1 cellular context compared by ENCODE assay signal in the genomic region with DNA sequence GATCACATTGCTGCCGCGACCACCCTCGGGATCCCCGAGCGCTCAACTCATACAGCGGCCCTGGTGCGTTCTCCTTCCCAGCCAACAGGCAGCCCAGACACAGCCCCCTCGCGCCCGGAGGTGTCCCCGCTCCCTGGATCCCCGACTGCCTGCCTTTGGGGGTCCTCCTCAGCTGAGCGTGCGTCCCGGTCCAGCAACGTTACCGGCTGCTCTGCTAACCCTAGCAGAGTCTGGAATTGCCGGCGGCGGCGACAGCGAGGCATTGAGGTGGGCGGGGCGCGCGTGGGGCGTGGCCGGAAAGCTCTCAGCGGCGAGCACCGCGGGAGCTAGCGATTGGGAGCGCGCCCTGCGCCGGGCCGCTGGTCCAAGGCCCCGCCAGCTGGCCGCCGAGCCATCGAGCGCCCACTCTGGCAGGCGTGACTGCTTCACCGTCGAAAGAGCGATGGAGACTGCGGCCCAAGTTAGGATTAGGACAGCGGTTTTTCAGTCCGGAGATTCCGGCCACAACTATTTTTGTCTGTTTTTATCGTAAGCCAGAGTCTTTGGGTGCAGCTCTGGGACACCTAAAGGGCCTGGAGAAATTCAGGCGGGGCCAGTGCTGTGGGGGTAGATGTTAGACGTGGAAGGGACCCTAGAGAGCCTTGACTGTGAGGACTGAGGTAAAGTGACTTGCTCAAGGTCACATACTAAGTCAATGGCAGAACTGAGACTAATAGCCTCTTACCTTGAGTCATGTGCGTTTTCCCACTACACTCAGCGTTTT.
A peak's percentile ranks its signal among the peaks of the same experiment; 100 is the strongest.
TF ChIP-seq lines count a peak whose summit lies in the region.

A gene (minus strand): TSS at position 232 of the 763 bp plus-strand sequence. CDS start 17,575 bp downstream, outside the sequence.

TF ChIP-seq in GM12878, 131 proteins besides CTCF, POLR2A, EP300 and RAD21 (continued from another document and continues in another):
- TF ChIP-seq, protein P1, sequence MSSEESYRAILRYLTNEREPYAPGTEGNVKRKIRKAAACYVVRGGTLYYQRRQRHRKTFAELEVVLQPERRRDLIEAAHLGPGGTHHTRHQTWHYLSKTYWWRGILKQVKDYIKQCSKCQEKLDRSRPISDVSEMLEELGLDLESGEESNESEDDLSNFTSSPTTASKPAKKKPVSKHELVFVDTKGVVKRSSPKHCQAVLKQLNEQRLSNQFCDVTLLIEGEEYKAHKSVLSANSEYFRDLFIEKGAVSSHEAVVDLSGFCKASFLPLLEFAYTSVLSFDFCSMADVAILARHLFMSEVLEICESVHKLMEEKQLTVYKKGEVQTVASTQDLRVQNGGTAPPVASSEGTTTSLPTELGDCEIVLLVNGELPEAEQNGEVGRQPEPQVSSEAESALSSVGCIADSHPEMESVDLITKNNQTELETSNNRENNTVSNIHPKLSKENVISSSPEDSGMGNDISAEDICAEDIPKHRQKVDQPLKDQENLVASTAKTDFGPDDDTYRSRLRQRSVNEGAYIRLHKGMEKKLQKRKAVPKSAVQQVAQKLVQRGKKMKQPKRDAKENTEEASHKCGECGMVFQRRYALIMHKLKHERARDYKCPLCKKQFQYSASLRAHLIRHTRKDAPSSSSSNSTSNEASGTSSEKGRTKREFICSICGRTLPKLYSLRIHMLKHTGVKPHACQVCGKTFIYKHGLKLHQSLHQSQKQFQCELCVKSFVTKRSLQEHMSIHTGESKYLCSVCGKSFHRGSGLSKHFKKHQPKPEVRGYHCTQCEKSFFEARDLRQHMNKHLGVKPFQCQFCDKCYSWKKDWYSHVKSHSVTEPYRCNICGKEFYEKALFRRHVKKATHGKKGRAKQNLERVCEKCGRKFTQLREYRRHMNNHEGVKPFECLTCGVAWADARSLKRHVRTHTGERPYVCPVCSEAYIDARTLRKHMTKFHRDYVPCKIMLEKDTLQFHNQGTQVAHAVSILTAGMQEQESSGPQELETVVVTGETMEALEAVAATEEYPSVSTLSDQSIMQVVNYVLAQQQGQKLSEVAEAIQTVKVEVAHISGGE (CRISPR knock-in tag; IDR thresholded peaks at IDR 0.05): no peak
- TF ChIP-seq MEF2B (IDR thresholded peaks at IDR 0.05; ENCODE audit: partially characterized antibody, poor library complexity, severe bottlenecking) (peak; percentile 19), FOS (IDR thresholded peaks at IDR 0.05; ENCODE audit: borderline replicate concordance, extremely low read depth, insufficient read length) (no peak), ZNF207 (IDR thresholded peaks at IDR 0.05; ENCODE audit: borderline replicate concordance) (peak; percentile 86; the same call in 1 of the 2 replicates), NR2C2 (IDR thresholded peaks at IDR 0.05; ENCODE audit: borderline replicate concordance, control insufficient read depth, insufficient read length, low read depth) (peak; percentile 89), WRNIP1 (IDR thresholded peaks at IDR 0.05; ENCODE audit: borderline replicate concordance, low read depth, low read length) (no peak), SRF (IDR thresholded peaks at IDR 0.05; ENCODE audit: low read depth in 2 of 2, low read length in 2 of 2) (peak; percentile 92 to 99), NFYA (IDR thresholded peaks at IDR 0.05; ENCODE audit: borderline replicate concordance, low read depth, low read length) (no peak), SMC3 (IDR thresholded peaks at IDR 0.05; ENCODE audit: borderline replicate concordance, low read length) (no peak), BACH1 (IDR thresholded peaks at IDR 0.05; ENCODE audit: borderline replicate concordance) (peak; percentile 83; the same call in 1 of the 2 replicates), MTA3 (IDR thresholded peaks at IDR 0.05; ENCODE audit: borderline replicate concordance, low read length) (no peak), SP1 (IDR thresholded peaks at IDR 0.05; ENCODE audit: low read depth, low read length) (peak; percentile 84), BMI1 (IDR thresholded peaks at IDR 0.05; ENCODE audit: borderline replicate concordance) (no peak), ZNF24 (IDR thresholded peaks at IDR 0.05) (no peak), CBX3 (IDR thresholded peaks at IDR 0.05; ENCODE audit: borderline replicate concordance, low read depth) (no peak), BHLHE40 (IDR thresholded peaks at IDR 0.05; ENCODE audit: borderline replicate concordance in 1 of 2, low read depth in 2 of 2, low read length in 1 of 2) (peak; percentile 54 to 69; a peak in 3 of 4 replicates), SREBF1 (IDR thresholded peaks at IDR 0.05; ENCODE audit: low read length) (no peak), RBBP5 (conservative IDR thresholded peaks at IDR 0.05) (no peak), TCF7 (IDR thresholded peaks at IDR 0.05; ENCODE audit: borderline replicate concordance) (no peak)
- TF ChIP-seq, protein P2, sequence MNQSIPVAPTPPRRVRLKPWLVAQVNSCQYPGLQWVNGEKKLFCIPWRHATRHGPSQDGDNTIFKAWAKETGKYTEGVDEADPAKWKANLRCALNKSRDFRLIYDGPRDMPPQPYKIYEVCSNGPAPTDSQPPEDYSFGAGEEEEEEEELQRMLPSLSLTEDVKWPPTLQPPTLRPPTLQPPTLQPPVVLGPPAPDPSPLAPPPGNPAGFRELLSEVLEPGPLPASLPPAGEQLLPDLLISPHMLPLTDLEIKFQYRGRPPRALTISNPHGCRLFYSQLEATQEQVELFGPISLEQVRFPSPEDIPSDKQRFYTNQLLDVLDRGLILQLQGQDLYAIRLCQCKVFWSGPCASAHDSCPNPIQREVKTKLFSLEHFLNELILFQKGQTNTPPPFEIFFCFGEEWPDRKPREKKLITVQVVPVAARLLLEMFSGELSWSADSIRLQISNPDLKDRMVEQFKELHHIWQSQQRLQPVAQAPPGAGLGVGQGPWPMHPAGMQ (IDR thresholded peaks at IDR 0.05; ENCODE audit: borderline replicate concordance): no peak
- TF ChIP-seq, protein P3, sequence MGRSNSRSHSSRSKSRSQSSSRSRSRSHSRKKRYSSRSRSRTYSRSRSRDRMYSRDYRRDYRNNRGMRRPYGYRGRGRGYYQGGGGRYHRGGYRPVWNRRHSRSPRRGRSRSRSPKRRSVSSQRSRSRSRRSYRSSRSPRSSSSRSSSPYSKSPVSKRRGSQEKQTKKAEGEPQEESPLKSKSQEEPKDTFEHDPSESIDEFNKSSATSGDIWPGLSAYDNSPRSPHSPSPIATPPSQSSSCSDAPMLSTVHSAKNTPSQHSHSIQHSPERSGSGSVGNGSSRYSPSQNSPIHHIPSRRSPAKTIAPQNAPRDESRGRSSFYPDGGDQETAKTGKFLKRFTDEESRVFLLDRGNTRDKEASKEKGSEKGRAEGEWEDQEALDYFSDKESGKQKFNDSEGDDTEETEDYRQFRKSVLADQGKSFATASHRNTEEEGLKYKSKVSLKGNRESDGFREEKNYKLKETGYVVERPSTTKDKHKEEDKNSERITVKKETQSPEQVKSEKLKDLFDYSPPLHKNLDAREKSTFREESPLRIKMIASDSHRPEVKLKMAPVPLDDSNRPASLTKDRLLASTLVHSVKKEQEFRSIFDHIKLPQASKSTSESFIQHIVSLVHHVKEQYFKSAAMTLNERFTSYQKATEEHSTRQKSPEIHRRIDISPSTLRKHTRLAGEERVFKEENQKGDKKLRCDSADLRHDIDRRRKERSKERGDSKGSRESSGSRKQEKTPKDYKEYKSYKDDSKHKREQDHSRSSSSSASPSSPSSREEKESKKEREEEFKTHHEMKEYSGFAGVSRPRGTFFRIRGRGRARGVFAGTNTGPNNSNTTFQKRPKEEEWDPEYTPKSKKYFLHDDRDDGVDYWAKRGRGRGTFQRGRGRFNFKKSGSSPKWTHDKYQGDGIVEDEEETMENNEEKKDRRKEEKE (IDR thresholded peaks at IDR 0.05): no peak
- TF ChIP-seq, protein P4, sequence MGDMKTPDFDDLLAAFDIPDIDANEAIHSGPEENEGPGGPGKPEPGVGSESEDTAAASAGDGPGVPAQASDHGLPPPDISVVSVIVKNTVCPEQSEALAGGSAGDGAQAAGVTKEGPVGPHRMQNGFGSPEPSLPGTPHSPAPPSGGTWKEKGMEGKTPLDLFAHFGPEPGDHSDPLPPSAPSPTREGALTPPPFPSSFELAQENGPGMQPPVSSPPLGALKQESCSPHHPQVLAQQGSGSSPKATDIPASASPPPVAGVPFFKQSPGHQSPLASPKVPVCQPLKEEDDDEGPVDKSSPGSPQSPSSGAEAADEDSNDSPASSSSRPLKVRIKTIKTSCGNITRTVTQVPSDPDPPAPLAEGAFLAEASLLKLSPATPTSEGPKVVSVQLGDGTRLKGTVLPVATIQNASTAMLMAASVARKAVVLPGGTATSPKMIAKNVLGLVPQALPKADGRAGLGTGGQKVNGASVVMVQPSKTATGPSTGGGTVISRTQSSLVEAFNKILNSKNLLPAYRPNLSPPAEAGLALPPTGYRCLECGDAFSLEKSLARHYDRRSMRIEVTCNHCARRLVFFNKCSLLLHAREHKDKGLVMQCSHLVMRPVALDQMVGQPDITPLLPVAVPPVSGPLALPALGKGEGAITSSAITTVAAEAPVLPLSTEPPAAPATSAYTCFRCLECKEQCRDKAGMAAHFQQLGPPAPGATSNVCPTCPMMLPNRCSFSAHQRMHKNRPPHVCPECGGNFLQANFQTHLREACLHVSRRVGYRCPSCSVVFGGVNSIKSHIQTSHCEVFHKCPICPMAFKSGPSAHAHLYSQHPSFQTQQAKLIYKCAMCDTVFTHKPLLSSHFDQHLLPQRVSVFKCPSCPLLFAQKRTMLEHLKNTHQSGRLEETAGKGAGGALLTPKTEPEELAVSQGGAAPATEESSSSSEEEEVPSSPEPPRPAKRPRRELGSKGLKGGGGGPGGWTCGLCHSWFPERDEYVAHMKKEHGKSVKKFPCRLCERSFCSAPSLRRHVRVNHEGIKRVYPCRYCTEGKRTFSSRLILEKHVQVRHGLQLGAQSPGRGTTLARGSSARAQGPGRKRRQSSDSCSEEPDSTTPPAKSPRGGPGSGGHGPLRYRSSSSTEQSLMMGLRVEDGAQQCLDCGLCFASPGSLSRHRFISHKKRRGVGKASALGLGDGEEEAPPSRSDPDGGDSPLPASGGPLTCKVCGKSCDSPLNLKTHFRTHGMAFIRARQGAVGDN (IDR thresholded peaks at IDR 0.05): peak; percentile 63; the same call in 1 of the 2 replicates
- TF ChIP-seq, protein P5, sequence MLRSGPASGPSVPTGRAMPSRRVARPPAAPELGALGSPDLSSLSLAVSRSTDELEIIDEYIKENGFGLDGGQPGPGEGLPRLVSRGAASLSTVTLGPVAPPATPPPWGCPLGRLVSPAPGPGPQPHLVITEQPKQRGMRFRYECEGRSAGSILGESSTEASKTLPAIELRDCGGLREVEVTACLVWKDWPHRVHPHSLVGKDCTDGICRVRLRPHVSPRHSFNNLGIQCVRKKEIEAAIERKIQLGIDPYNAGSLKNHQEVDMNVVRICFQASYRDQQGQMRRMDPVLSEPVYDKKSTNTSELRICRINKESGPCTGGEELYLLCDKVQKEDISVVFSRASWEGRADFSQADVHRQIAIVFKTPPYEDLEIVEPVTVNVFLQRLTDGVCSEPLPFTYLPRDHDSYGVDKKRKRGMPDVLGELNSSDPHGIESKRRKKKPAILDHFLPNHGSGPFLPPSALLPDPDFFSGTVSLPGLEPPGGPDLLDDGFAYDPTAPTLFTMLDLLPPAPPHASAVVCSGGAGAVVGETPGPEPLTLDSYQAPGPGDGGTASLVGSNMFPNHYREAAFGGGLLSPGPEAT (IDR thresholded peaks at IDR 0.05; ENCODE audit: low read depth): peak; percentile 95
- TF ChIP-seq, protein P6, sequence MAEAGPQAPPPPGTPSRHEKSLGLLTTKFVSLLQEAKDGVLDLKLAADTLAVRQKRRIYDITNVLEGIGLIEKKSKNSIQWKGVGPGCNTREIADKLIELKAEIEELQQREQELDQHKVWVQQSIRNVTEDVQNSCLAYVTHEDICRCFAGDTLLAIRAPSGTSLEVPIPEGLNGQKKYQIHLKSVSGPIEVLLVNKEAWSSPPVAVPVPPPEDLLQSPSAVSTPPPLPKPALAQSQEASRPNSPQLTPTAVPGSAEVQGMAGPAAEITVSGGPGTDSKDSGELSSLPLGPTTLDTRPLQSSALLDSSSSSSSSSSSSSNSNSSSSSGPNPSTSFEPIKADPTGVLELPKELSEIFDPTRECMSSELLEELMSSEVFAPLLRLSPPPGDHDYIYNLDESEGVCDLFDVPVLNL (IDR thresholded peaks at IDR 0.05; ENCODE audit: low read depth, low read length): no peak
- TF ChIP-seq, protein P7, sequence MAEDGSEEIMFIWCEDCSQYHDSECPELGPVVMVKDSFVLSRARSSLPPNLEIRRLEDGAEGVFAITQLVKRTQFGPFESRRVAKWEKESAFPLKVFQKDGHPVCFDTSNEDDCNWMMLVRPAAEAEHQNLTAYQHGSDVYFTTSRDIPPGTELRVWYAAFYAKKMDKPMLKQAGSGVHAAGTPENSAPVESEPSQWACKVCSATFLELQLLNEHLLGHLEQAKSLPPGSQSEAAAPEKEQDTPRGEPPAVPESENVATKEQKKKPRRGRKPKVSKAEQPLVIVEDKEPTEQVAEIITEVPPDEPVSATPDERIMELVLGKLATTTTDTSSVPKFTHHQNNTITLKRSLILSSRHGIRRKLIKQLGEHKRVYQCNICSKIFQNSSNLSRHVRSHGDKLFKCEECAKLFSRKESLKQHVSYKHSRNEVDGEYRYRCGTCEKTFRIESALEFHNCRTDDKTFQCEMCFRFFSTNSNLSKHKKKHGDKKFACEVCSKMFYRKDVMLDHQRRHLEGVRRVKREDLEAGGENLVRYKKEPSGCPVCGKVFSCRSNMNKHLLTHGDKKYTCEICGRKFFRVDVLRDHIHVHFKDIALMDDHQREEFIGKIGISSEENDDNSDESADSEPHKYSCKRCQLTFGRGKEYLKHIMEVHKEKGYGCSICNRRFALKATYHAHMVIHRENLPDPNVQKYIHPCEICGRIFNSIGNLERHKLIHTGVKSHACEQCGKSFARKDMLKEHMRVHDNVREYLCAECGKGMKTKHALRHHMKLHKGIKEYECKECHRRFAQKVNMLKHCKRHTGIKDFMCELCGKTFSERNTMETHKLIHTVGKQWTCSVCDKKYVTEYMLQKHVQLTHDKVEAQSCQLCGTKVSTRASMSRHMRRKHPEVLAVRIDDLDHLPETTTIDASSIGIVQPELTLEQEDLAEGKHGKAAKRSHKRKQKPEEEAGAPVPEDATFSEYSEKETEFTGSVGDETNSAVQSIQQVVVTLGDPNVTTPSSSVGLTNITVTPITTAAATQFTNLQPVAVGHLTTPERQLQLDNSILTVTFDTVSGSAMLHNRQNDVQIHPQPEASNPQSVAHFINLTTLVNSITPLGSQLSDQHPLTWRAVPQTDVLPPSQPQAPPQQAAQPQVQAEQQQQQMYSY (CRISPR knock-in tag; IDR thresholded peaks at IDR 0.05): no peak
- TF ChIP-seq, protein P8, sequence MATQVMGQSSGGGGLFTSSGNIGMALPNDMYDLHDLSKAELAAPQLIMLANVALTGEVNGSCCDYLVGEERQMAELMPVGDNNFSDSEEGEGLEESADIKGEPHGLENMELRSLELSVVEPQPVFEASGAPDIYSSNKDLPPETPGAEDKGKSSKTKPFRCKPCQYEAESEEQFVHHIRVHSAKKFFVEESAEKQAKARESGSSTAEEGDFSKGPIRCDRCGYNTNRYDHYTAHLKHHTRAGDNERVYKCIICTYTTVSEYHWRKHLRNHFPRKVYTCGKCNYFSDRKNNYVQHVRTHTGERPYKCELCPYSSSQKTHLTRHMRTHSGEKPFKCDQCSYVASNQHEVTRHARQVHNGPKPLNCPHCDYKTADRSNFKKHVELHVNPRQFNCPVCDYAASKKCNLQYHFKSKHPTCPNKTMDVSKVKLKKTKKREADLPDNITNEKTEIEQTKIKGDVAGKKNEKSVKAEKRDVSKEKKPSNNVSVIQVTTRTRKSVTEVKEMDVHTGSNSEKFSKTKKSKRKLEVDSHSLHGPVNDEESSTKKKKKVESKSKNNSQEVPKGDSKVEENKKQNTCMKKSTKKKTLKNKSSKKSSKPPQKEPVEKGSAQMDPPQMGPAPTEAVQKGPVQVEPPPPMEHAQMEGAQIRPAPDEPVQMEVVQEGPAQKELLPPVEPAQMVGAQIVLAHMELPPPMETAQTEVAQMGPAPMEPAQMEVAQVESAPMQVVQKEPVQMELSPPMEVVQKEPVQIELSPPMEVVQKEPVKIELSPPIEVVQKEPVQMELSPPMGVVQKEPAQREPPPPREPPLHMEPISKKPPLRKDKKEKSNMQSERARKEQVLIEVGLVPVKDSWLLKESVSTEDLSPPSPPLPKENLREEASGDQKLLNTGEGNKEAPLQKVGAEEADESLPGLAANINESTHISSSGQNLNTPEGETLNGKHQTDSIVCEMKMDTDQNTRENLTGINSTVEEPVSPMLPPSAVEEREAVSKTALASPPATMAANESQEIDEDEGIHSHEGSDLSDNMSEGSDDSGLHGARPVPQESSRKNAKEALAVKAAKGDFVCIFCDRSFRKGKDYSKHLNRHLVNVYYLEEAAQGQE (IDR thresholded peaks at IDR 0.05; ENCODE audit: low read depth, low read length): 0 out of 2 replicates have a peak, but pooled peaks have one; percentile 1
